8 cellular contexts compared by ENCODE assay signal in genomic region chr11:60841797-60842687, GRCh38.
DNase-seq lines count a peak whose midpoint lies in the region; ATAC-seq and TF ChIP-seq lines count a peak whose summit lies in the region.

Gene CCDC86, plus strand, starts transcription at chr11:60842113. Its CDS starts 12 bp downstream, at chr11:60842125.

- TF ChIP-seq CTCF in AG09319 (IDR thresholded peaks at IDR 0.05; ENCODE audit: low read depth, low read length) = no peak

- in situ Hi-C loops in GM18951 (cut with MboI; ENCODE audit: low sequenced_read_pairs, unreplicated experiment) = no loop called here

- DNase-seq in AG09319 (ENCODE audit: extremely low read depth, low read depth) = peak; percentile 90
- peak; percentile 82 to 97 for DNase-seq in NCI-H446 (lab: John Stamatoyannopoulos, UW)
- peak; percentile 99 for DNase-seq in activated CD4-positive, alpha-beta T cell treated with anti-CD3 and anti-CD28 coated beads for 1 hour
- peak; percentile 60 to 71 for DNase-seq in cerebellar nuclear complex (lab: John Stamatoyannopoulos, UW)
- peak; percentile 98 for DNase-seq in islet precursor cell
- peak; percentile 98 for DNase-seq in stimulated activated CD4-positive, alpha-beta T cell treated with anti-CD3 and anti-CD28 coated beads, Interleukin-12 subunit alpha, Interleukin-12 subunit beta, amount 100 ng/mL, for 4 hours

- peak; percentile 79 for ATAC-seq in HG03196 (IDR thresholded peaks at IDR 0.05; ENCODE audit: unreplicated experiment)

- peak; percentile 66 for TF ChIP-seq POLR2A in GM18951 (IDR thresholded peaks at IDR 0.05; ENCODE audit: extremely low read depth, insufficient read depth, insufficient read length)

Comparison
In these comparisons a context has a peak if more than half of its experiments do, and no peak if none do; other contexts are left out.
1. Peak in every context shown above with its lines: DNase-seq and ATAC-seq.